ENCODE assay signal across 8 cellular contexts in the genomic region with DNA sequence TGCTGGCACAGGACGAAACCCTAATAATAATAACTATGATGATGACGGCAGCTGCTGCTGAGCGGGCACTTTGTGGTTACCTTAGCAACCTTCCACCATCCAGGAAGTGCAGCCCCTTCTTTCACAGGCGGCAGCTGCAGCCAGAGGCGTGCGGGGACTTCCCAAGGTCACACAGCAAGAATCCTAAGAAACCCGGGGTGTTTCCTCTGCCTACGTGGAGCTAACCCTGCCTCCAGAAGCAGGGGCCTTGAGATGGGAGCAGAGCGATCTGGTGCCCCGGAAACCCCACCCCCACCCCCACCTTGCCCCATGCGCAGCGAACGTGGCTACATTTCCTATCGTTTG. TPM values are rescaled to one million over a fixed set of nuclear protein-coding genes. Genes with fewer than 3 reads are reported as not detected.
DNase-seq lines count a peak whose midpoint lies in the region; ATAC-seq and TF ChIP-seq lines count a peak whose summit lies in the region.

No MANE protein-coding gene starts in this region.

- peak overlapping the region; percentile 47 for H3K9ac ChIP-seq in HUES64 (ENCODE audit: low read depth, low read length)

- intact Hi-C loops in CD8-positive, alpha-beta T cell (cut with DNase I, micrococcal nuclease), result loop anchor here (1.0 to 10.0 kb wide), 14 partner anchors 13 to 1252 kb away; a partner anchor contains a TSS

- H3K36me3 Mint-ChIP-seq in CD8-positive, alpha-beta T cell, result no peaks in the 10 kb centered on the region

- H3K27ac Mint-ChIP-seq in CD8-positive, alpha-beta T cell, result peak overlapping the region; percentile 94

- peaks cover 5% of the 10 kb centered on the region for H3K4me1 ChIP-seq in CD8-positive, alpha-beta T cell (ENCODE audit: insufficient read depth, low read length)
- peaks cover 8% of the 10 kb centered on the region; the same call in 1 of the 2 replicates for H3K4me1 ChIP-seq in HUES64 (ENCODE audit: insufficient read depth, low read length)

- H3K4me3 Mint-ChIP-seq in CD8-positive, alpha-beta T cell, result peak overlapping the region; percentile 85

- POLR2A ChIA-PET in CD8-positive, alpha-beta T cell (lab: Charles Lee), result interaction anchor here (0.8 to 7.2 kb wide), 10 partner anchors 13 to 1051 kb away, joined by 3 to 101 read pairs (median 4); a partner anchor contains a TSS

- no peaks in the 10 kb centered on the region for H3K27me3 ChIP-seq in CD8-positive, alpha-beta T cell (ENCODE audit: insufficient read depth, low read length)
- H3K27me3 ChIP-seq in HUES64 (ENCODE audit: insufficient read depth, low read length), result peaks cover 9% of the 10 kb centered on the region; the same call in 1 of the 2 replicates

- H3K27ac ChIP-seq in CD8-positive, alpha-beta T cell (ENCODE audit: low read depth, low read length), result peak overlapping the region; percentile 82
- H3K27ac ChIP-seq in HUES64 (ENCODE audit: low read depth, low read length), result no peak overlapping the region

- TF ChIP-seq CTCF in CD8-positive, alpha-beta T cell (IDR thresholded peaks at IDR 0.05), result no peak

- peak; percentile 54 for ATAC-seq in CD8-positive, alpha-beta T cell
- ATAC-seq in GM21447 (IDR thresholded peaks at IDR 0.05; ENCODE audit: unreplicated experiment) (peak; percentile 41), GM18519 (IDR thresholded peaks at IDR 0.05; ENCODE audit: low FRiP score, unreplicated experiment) (no peak)

- WGBS in HUES64, result 2% methylated on average over 14 of the region's 14 CpGs

- H3K9me3 ChIP-seq in CD8-positive, alpha-beta T cell (ENCODE audit: low read length), result no peaks in the 10 kb centered on the region
- H3K9me3 ChIP-seq in HUES64 (ENCODE audit: insufficient read depth, low read depth, low read length), result no peaks in the 10 kb centered on the region

- H3K27me3 Mint-ChIP-seq in CD8-positive, alpha-beta T cell (ENCODE audit: low read depth), result no peaks in the 10 kb centered on the region

- no peaks in the 10 kb centered on the region for H3K9me3 Mint-ChIP-seq in CD8-positive, alpha-beta T cell

- CTCF ChIA-PET in CD8-positive, alpha-beta T cell (lab: Charles Lee), result interaction anchor here (0.7 to 14.8 kb wide), 16 partner anchors 12 to 864 kb away, joined by 3 to 405 read pairs (median 4); a partner anchor contains a TSS

- peak overlapping the region; percentile 56 for H3K4me3 ChIP-seq in CD8-positive, alpha-beta T cell (ENCODE audit: low read depth, low read length)
- H3K4me3 ChIP-seq in HUES64 (ENCODE audit: low read length) (peak overlapping the region; percentile 71), iPS-11a (ENCODE audit: low read depth, low read length) (peak overlapping the region; percentile 28)

- no peaks in the 10 kb centered on the region for H3K36me3 ChIP-seq in CD8-positive, alpha-beta T cell (ENCODE audit: insufficient read depth, low read length)
- H3K36me3 ChIP-seq in HUES64 (ENCODE audit: insufficient read depth, low read length), result no peaks in the 10 kb centered on the region

- in situ Hi-C loops in SK-MEL-5 (cut with HindIII; ENCODE audit: low pct_unique_long_range_greater_than_20kb, low sequenced_read_pairs), result no loop called here

- DNase-seq in CD8-positive, alpha-beta T cell, result peak in 6 of 7 experiments; percentile 37 to 78 (median 51)
- DNase-seq in SK-MEL-5 (ENCODE audit: low read depth, low spot score) (peak; percentile 33), amniotic epithelial cell (ENCODE audit: low read depth) (peak; percentile 57)
- DNase-seq in stimulated activated CD4-positive, alpha-beta T cell treated with anti-CD3 and anti-CD28 coated beads, Interleukin-15, amount 100 ng/mL, for 1 hour (ENCODE audit: low read depth in 1 of 2, low spot score in 1 of 2), result peak; percentile 50

- peaks cover 24% of the 10 kb centered on the region for H3K4me1 Mint-ChIP-seq in CD8-positive, alpha-beta T cell (ENCODE audit: low read depth)

RNA-seq across cellular contexts. Expression of a gene that starts 22.4 kb away (rescaled TPM):
- 1,000 to 10,000 TPM; 3,749 to 3,996 TPM for total RNA-seq in CD8-positive, alpha-beta T cell
- polyA plus RNA-seq in HUES64 (2013, experiment 1 of 2), result 462 TPM
- 461 TPM for polyA plus RNA-seq in HUES64 (2013, experiment 2 of 2)
- 129 and 155 TPM in 2 replicates for total RNA-seq in SK-MEL-5 (2014; rRNA removed; shearing (Covaris generic))
- polyA plus RNA-seq in SK-MEL-5 (2015; cell fraction: cytosol; rRNA removed), result 378 and 406 TPM in 2 replicates
- polyA plus RNA-seq in SK-MEL-5 (2015; cell fraction: nucleus; rRNA removed), result 693 and 817 TPM in 2 replicates

RNA-seq across cellular contexts. Expression of a gene that starts 41.9 kb away (rescaled TPM):
- not detected for total RNA-seq in CD8-positive, alpha-beta T cell
- polyA plus RNA-seq in HUES64 (2013, experiment 1 of 2), result 1.0 TPM
- polyA plus RNA-seq in HUES64 (2013, experiment 2 of 2), result 0.32 TPM
- total RNA-seq in SK-MEL-5 (2014; rRNA removed; shearing (Covaris generic)), result not detected in 2 replicates
- polyA plus RNA-seq in SK-MEL-5 (2015; cell fraction: cytosol; rRNA removed), result 0.13 TPM in 1 of 2 replicates, not detected in the other
- not detected in 2 replicates for polyA plus RNA-seq in SK-MEL-5 (2015; cell fraction: nucleus; rRNA removed)

RNA-seq across cellular contexts. Expression of a gene that starts 45.8 kb away (rescaled TPM):
- total RNA-seq in CD8-positive, alpha-beta T cell, result not detected
- not detected for polyA plus RNA-seq in HUES64 (2013, experiment 1 of 2)
- polyA plus RNA-seq in HUES64 (2013, experiment 2 of 2), result not detected
- total RNA-seq in SK-MEL-5 (2014; rRNA removed; shearing (Covaris generic)), result not detected in 2 replicates
- polyA plus RNA-seq in SK-MEL-5 (2015; cell fraction: cytosol; rRNA removed), result not detected in 2 replicates
- not detected in 2 replicates for polyA plus RNA-seq in SK-MEL-5 (2015; cell fraction: nucleus; rRNA removed)

RNA-seq across cellular contexts. Expression of a gene that starts 53.7 kb away (rescaled TPM):
- not detected for total RNA-seq in CD8-positive, alpha-beta T cell
- polyA plus RNA-seq in HUES64 (2013, experiment 1 of 2), result not detected
- not detected for polyA plus RNA-seq in HUES64 (2013, experiment 2 of 2)
- total RNA-seq in SK-MEL-5 (2014; rRNA removed; shearing (Covaris generic)), result not detected in 2 replicates
- polyA plus RNA-seq in SK-MEL-5 (2015; cell fraction: cytosol; rRNA removed), result not detected in 2 replicates
- not detected in 2 replicates for polyA plus RNA-seq in SK-MEL-5 (2015; cell fraction: nucleus; rRNA removed)

Comparison
In these comparisons a context has a peak if more than half of its experiments do, and no peak if none do; other contexts are left out.
1. RNA of a gene that starts 22.4 kb away (total RNA-seq): 3,749 to 3,996 TPM in CD8-positive, alpha-beta T cell; 129 to 155 TPM in SK-MEL-5; every median in the first group is over 10 times any median in the second.
2. Peak in every context shown above with its lines, with median percentiles within 50 percentile points of each other: DNase-seq and H3K4me3 ChIP-seq.